13 cellular contexts compared by ENCODE assay signal in genomic region chr11:86292912-86293606, GRCh38. TPM values are rescaled to one million over a fixed set of nuclear protein-coding genes. Genes with fewer than 3 reads are reported as not detected.
DNase-seq lines count a peak whose midpoint lies in the region; ATAC-seq and TF ChIP-seq lines count a peak whose summit lies in the region.
"Had no signal": no experiment of that assay in that cellular context is flagged by ENCODE, and none has a peak within 500 bp of the region (broad histone marks: within the 10 kb centered on the region; RNA-seq: fewer than 3 reads in every experiment).

No MANE protein-coding gene starts in this region.

- no peak overlapping the region for H4K12ac ChIP-seq in trophoblast cell (ENCODE audit: low read depth, low read length)

- no peak overlapping the region for H4K91ac ChIP-seq in trophoblast cell (ENCODE audit: low read depth, low read length)

- H3K4me3 ChIP-seq in CD4-positive, CD25-positive, alpha-beta regulatory T cell (ENCODE audit: low read depth, low read length): no peak overlapping the region
- no peak overlapping the region for H3K4me3 ChIP-seq in trophoblast cell (ENCODE audit: low read depth, low read length)
- H3K4me3 ChIP-seq in breast epithelium: no peak overlapping the region
- H3K4me3 ChIP-seq: BLaER1, GM23248 had no signal

- whole genome bisulfite sequencing in trophoblast cell (ENCODE audit: extremely low coverage, insufficient coverage, insufficient read length): no CpG with 5 or more reads among the region's 6 CpGs

- H2BK120ac ChIP-seq in trophoblast cell (ENCODE audit: insufficient read depth, low read length, poor library complexity): no peak overlapping the region

- no peak overlapping the region for H3K23ac ChIP-seq in trophoblast cell (ENCODE audit: low read length)

- H3K79me2 ChIP-seq in trophoblast cell (ENCODE audit: control insufficient read depth, insufficient read depth, low read length, poor library complexity): no peaks in the 10 kb centered on the region

- CTCF ChIA-PET in activated CD4-positive, alpha-beta memory T cell treated with anti-CD3 and anti-CD28 coated beads, Interleukin-2, amount 10 ng/mL, durations not matched to agents 7 days and 5 days (lab: Charles Lee): interaction anchor here (0.6 to 2.3 kb wide), 7 partner anchors 9 to 342 kb away, joined by 3 to 9 read pairs (median 3); no protein-coding TSS in a partner anchor

- H3K79me1 ChIP-seq in trophoblast cell (ENCODE audit: low read length): no peaks in the 10 kb centered on the region

- TF ChIP-seq POLR2A in breast epithelium (IDR thresholded peaks at IDR 0.05): no peak

- H3K4me3 Mint-ChIP-seq in CD4-positive, CD25-positive, alpha-beta regulatory T cell: peak overlapping the region in 1 of 4 donors; percentile 67
- H3K4me3 Mint-ChIP-seq in activated CD4-positive, alpha-beta memory T cell treated with anti-CD3 and anti-CD28 coated beads, Interleukin-2, amount 10 ng/mL, durations not matched to agents 7 days and 5 days: peak overlapping the region; percentile 12

- H3K27ac Mint-ChIP-seq in CD4-positive, CD25-positive, alpha-beta regulatory T cell: peak overlapping the region; percentile 40 to 86 (median 77)
- peak overlapping the region; percentile 74 for H3K27ac Mint-ChIP-seq in activated CD4-positive, alpha-beta memory T cell treated with anti-CD3 and anti-CD28 coated beads, Interleukin-2, amount 10 ng/mL, durations not matched to agents 7 days and 5 days

- POLR2A ChIA-PET in activated CD4-positive, alpha-beta memory T cell treated with anti-CD3 and anti-CD28 coated beads, Interleukin-2, amount 10 ng/mL, durations not matched to agents 7 days and 5 days (lab: Charles Lee): interaction anchor here (1.2 to 3.1 kb wide), 7 partner anchors 9 to 438 kb away, joined by 3 to 15 read pairs (median 5); partner anchors contain the start of genes CCDC83, EED, HIKESHI and PICALM

- no peak for TF ChIP-seq CTCF in breast epithelium (IDR thresholded peaks at IDR 0.05)

- no peaks in the 10 kb centered on the region for H3K27me3 ChIP-seq in CD4-positive, CD25-positive, alpha-beta regulatory T cell (ENCODE audit: control insufficient read depth, insufficient read depth, low read length)
- H3K27me3 ChIP-seq in trophoblast cell (ENCODE audit: insufficient read depth, low read length): no peaks in the 10 kb centered on the region
- no peaks in the 10 kb centered on the region for H3K27me3 ChIP-seq in breast epithelium
- H3K27me3 ChIP-seq: BLaER1 had no signal

- peak in 1 of 3 donors; percentile 92 for DNase-seq in CD4-positive, CD25-positive, alpha-beta regulatory T cell
- peak; percentile 67 for DNase-seq in activated CD4-positive, alpha-beta memory T cell treated with anti-CD3 and anti-CD28 coated beads, Interleukin-2, amount 10 ng/mL, durations not matched to agents 7 days and 5 days
- DNase-seq in anterior cingulate cortex (lab: John Stamatoyannopoulos, UW): no peak
- no peak for DNase-seq in mesenteric fat pad (ENCODE audit: low spot score)
- DNase-seq in trophoblast cell: no peak
- no peak for DNase-seq in breast epithelium (ENCODE audit: low spot score in 2 of 2)
- DNase-seq: GM23248, head of caudate nucleus, NCI-H1105 treated with DMSO at 0.1 percent for 48 hours had no signal

- no peak overlapping the region for H2AK5ac ChIP-seq in trophoblast cell (ENCODE audit: low read length)

- no peak overlapping the region for H3K4me2 ChIP-seq in trophoblast cell (ENCODE audit: low read length)
- H3K4me2 ChIP-seq: BLaER1 had no signal

- H3K14ac ChIP-seq in trophoblast cell (ENCODE audit: low read length): no peak overlapping the region

- H2BK5ac ChIP-seq in trophoblast cell (ENCODE audit: low read depth, low read length, poor library complexity): no peak overlapping the region

- H3K36me3 ChIP-seq in CD4-positive, CD25-positive, alpha-beta regulatory T cell (ENCODE audit: control insufficient read depth, insufficient read depth, low read length): no peaks in the 10 kb centered on the region
- H3K36me3 ChIP-seq in trophoblast cell (ENCODE audit: control insufficient read depth in 1 of 2, insufficient read depth in 2 of 2, low read length in 2 of 2) (no peaks in the 10 kb centered on the region), breast epithelium (no peaks in the 10 kb centered on the region)
- H3K36me3 ChIP-seq: BLaER1 had no signal

- H3K9ac ChIP-seq in trophoblast cell (ENCODE audit: low read length): no peak overlapping the region
- H3K9ac ChIP-seq: BLaER1, GM23248 had no signal

- H3K9me3 ChIP-seq in CD4-positive, CD25-positive, alpha-beta regulatory T cell (ENCODE audit: control insufficient read depth in 2 of 2, low read length in 2 of 2): no peaks in the 10 kb centered on the region
- H3K9me3 ChIP-seq in trophoblast cell (ENCODE audit: insufficient read depth, low read depth, low read length) (peaks cover under 1% of the 10 kb centered on the region), breast epithelium (no peaks in the 10 kb centered on the region)
- H3K9me3 ChIP-seq: BLaER1 had no signal

- peaks cover 8 to 43% (median 27%) of the 10 kb centered on the region in 4 donors for H3K4me1 Mint-ChIP-seq in CD4-positive, CD25-positive, alpha-beta regulatory T cell
- H3K4me1 Mint-ChIP-seq in activated CD4-positive, alpha-beta memory T cell treated with anti-CD3 and anti-CD28 coated beads, Interleukin-2, amount 10 ng/mL, durations not matched to agents 7 days and 5 days: peaks cover 51% of the 10 kb centered on the region

- no peak overlapping the region for H3K18ac ChIP-seq in trophoblast cell (ENCODE audit: low read length)

- no peak overlapping the region for H4K8ac ChIP-seq in trophoblast cell (ENCODE audit: low read depth, low read length)

- ATAC-seq in CD4-positive, CD25-positive, alpha-beta regulatory T cell (ENCODE audit: low read depth in 2 of 2): peak; percentile 85 to 86
- ATAC-seq in GM19328 (IDR thresholded peaks at IDR 0.05; ENCODE audit: unreplicated experiment) (peak; percentile 67), HG02981 (IDR thresholded peaks at IDR 0.05; ENCODE audit: unreplicated experiment) (peak; percentile 77)
- ATAC-seq: SK-N-SH treated with all-trans-retinoic acid at 6 μM for 48 hours had no signal

- H3K27me3 Mint-ChIP-seq in CD4-positive, CD25-positive, alpha-beta regulatory T cell: no peaks in the 10 kb centered on the region
- H3K27me3 Mint-ChIP-seq in activated CD4-positive, alpha-beta memory T cell treated with anti-CD3 and anti-CD28 coated beads, Interleukin-2, amount 10 ng/mL, durations not matched to agents 7 days and 5 days: no peaks in the 10 kb centered on the region

- intact Hi-C loops in breast epithelium (cut with DNase I; ENCODE audit: low total_unique reads): no loop called here

- peaks cover 32% of the 10 kb centered on the region for H3K4me1 ChIP-seq in CD4-positive, CD25-positive, alpha-beta regulatory T cell (ENCODE audit: control insufficient read depth, insufficient read depth, low read length, poor library complexity, severe bottlenecking)
- H3K4me1 ChIP-seq in trophoblast cell (ENCODE audit: control insufficient read depth in 1 of 2, insufficient read depth in 2 of 2, low read length in 2 of 2): no peaks in the 10 kb centered on the region
- H3K4me1 ChIP-seq in breast epithelium: no peaks in the 10 kb centered on the region
- H3K4me1 ChIP-seq: BLaER1 had no signal

- H3K9me3 Mint-ChIP-seq in CD4-positive, CD25-positive, alpha-beta regulatory T cell: peaks cover 0 to 1% (median 0%) of the 10 kb centered on the region in 7 donors
- H3K9me3 Mint-ChIP-seq in activated CD4-positive, alpha-beta memory T cell treated with anti-CD3 and anti-CD28 coated beads, Interleukin-2, amount 10 ng/mL, durations not matched to agents 7 days and 5 days: no peaks in the 10 kb centered on the region

- peak overlapping the region; percentile 37 for H3K27ac ChIP-seq in CD4-positive, CD25-positive, alpha-beta regulatory T cell (ENCODE audit: insufficient read depth, low read length, poor library complexity, severe bottlenecking)
- no peak overlapping the region for H3K27ac ChIP-seq in trophoblast cell (ENCODE audit: low read depth, low read length)
- H3K27ac ChIP-seq in breast epithelium: no peak overlapping the region
- H3K27ac ChIP-seq: BLaER1, GM23248 had no signal

- H3K4ac ChIP-seq in trophoblast cell (ENCODE audit: low read depth, low read length): no peak overlapping the region

- H3K36me3 Mint-ChIP-seq in CD4-positive, CD25-positive, alpha-beta regulatory T cell: no peaks in the 10 kb centered on the region
- H3K36me3 Mint-ChIP-seq in activated CD4-positive, alpha-beta memory T cell treated with anti-CD3 and anti-CD28 coated beads, Interleukin-2, amount 10 ng/mL, durations not matched to agents 7 days and 5 days (ENCODE audit: low read depth): peaks cover 9% of the 10 kb centered on the region

- H2AFZ ChIP-seq in trophoblast cell (ENCODE audit: insufficient read depth, low read length, poor library complexity): no peak overlapping the region
- H2AFZ ChIP-seq: GM23248 had no signal

- no peak overlapping the region for H2BK12ac ChIP-seq in trophoblast cell (ENCODE audit: low read length)

RNA-seq across cellular contexts. Expression of gene HIKESHI, which starts 9.0 kb away (rescaled TPM):
- 21.8 TPM for total RNA-seq in CD4-positive, CD25-positive, alpha-beta regulatory T cell
- polyA plus RNA-seq in CD4-positive, CD25-positive, alpha-beta regulatory T cell: 100 to 1,000 TPM in 2 of 4 donors, 10 to 100 TPM in 2; 89.2 to 124 (median 104) TPM
- total RNA-seq in activated CD4-positive, alpha-beta memory T cell treated with anti-CD3 and anti-CD28 coated beads, Interleukin-2, amount 10 ng/mL, durations not matched to agents 7 days and 5 days: 10 to 100 TPM; 40.6 to 44.5 TPM
- total RNA-seq in mesenteric fat pad (29.2 TPM), breast epithelium (10 to 100 TPM; 34.7 to 53.9 (median 43.5) TPM)
- polyA plus RNA-seq in trophoblast cell (2013): 77.6 and 79.3 TPM in 2 replicates

RNA-seq across cellular contexts. Expression of gene EED, which starts 48.5 kb away (rescaled TPM):
- 65.7 TPM for total RNA-seq in CD4-positive, CD25-positive, alpha-beta regulatory T cell
- 10 to 100 TPM; 23.7 to 30.8 (median 29.5) TPM for polyA plus RNA-seq in CD4-positive, CD25-positive, alpha-beta regulatory T cell
- 10 to 100 TPM; 63.9 to 66.9 TPM for total RNA-seq in activated CD4-positive, alpha-beta memory T cell treated with anti-CD3 and anti-CD28 coated beads, Interleukin-2, amount 10 ng/mL, durations not matched to agents 7 days and 5 days
- total RNA-seq in mesenteric fat pad (13.5 TPM), breast epithelium (10 to 100 TPM; 14.6 to 39.4 (median 26.2) TPM)
- polyA plus RNA-seq in trophoblast cell (2013): 18.9 and 20.8 TPM in 2 replicates
